In genomic region chr14:100222219-100223093, GRCh38 we compare ENCODE assay signal across 9 cellular contexts. TPM values are rescaled to one million over a fixed set of nuclear protein-coding genes. Genes with fewer than 3 reads are reported as not detected.
DNase-seq lines count a peak whose midpoint lies in the region; ATAC-seq and TF ChIP-seq lines count a peak whose summit lies in the region.
"Had no signal": no experiment of that assay in that cellular context is flagged by ENCODE, and none has a peak within 500 bp of the region (broad histone marks: within the 10 kb centered on the region; RNA-seq: fewer than 3 reads in every experiment).

No MANE protein-coding gene starts in this region.

- H3K9ac ChIP-seq in OCI-LY1 (ENCODE audit: low read length) = peak overlapping the region; percentile 43; the same call in 1 of the 2 replicates

- H3K27ac ChIP-seq in cardiac muscle cell = peak overlapping the region; percentile 13
- H3K27ac ChIP-seq in OCI-LY1 (ENCODE audit: low read depth, low read length, poor library complexity, severe bottlenecking) = no peak overlapping the region

- H3K27me3 ChIP-seq in cardiac muscle cell (no peaks in the 10 kb centered on the region), OCI-LY1 (ENCODE audit: insufficient read depth, low read length) (no peaks in the 10 kb centered on the region)

- TF ChIP-seq CTCF in cardiac muscle cell (IDR thresholded peaks at IDR 0.05; ENCODE audit: low read depth, low read length) = no peak
- TF ChIP-seq CTCF in OCI-LY1 (IDR thresholded peaks at IDR 0.05; ENCODE audit: low read length) = no peak

- no peaks in the 10 kb centered on the region for H3K36me3 ChIP-seq in cardiac muscle cell
- H3K36me3 ChIP-seq in OCI-LY1 (ENCODE audit: insufficient read depth, low read length) = no peaks in the 10 kb centered on the region

- ATAC-seq in Right ventricle myocardium superior (ENCODE audit: poor library complexity) = no peak

- peak overlapping the region; percentile 63 for H3K4me2 ChIP-seq in OCI-LY1 (ENCODE audit: low read length)

- H2AFZ ChIP-seq in OCI-LY1 (ENCODE audit: low read length) = no peak overlapping the region

- no peaks in the 10 kb centered on the region for H3K79me2 ChIP-seq in OCI-LY1 (ENCODE audit: insufficient read depth, low read length)

- H3K4me1 ChIP-seq in cardiac muscle cell (ENCODE audit: low read depth) = peaks cover 34% of the 10 kb centered on the region
- peaks cover 17% of the 10 kb centered on the region for H3K4me1 ChIP-seq in OCI-LY1 (ENCODE audit: insufficient read depth, low read length, severe bottlenecking)

- H3K9me3 ChIP-seq in cardiac muscle cell (ENCODE audit: low read depth) (no peaks in the 10 kb centered on the region), OCI-LY1 (ENCODE audit: low read length) (no peaks in the 10 kb centered on the region), iPS-18c (ENCODE audit: control insufficient read depth, insufficient read depth, low read length) (no peaks in the 10 kb centered on the region)

- no peaks in the 10 kb centered on the region for H3K9me2 ChIP-seq in OCI-LY1 (ENCODE audit: low read depth, low read length)

- H3K4me3 ChIP-seq in cardiac muscle cell (peak overlapping the region; percentile 11), OCI-LY1 (ENCODE audit: low read depth, low read length, poor library complexity, severe bottlenecking) (peak overlapping the region; percentile 57), iPS-18c (ENCODE audit: insufficient read depth, low read depth, low read length) (peak overlapping the region; percentile 50)
- H3K4me3 ChIP-seq: lung had no signal

- H3F3A ChIP-seq in OCI-LY1 (ENCODE audit: insufficient read depth, low read length) = no peaks in the 10 kb centered on the region; the same call in 1 of the 2 replicates

- H4K20me1 ChIP-seq in OCI-LY1 (ENCODE audit: insufficient read depth, low read length) = no peaks in the 10 kb centered on the region; the same call in 1 of the 2 replicates

- no peak for DNase-seq in cardiac muscle cell (ENCODE audit: low read depth in 1 of 2, low spot score in 1 of 2)
- DNase-seq in Right ventricle myocardium superior = no peak
- no peak for DNase-seq in HUDEP-2 (lab: John Stamatoyannopoulos, UW; ENCODE audit: unreplicated experiment in 76 of 76)
- DNase-seq in SW 1271 (lab: John Stamatoyannopoulos, UW) = no peak
- DNase-seq in globus pallidus (ENCODE audit: low spot score) = no peak
- no peak for DNase-seq in activated CD8-positive, alpha-beta memory T cell treated with anti-CD3 and anti-CD28 coated beads for 24 hours

- intact Hi-C loops in Right ventricle myocardium superior (cut with DNase I) = no loop called here

RNA-seq across cellular contexts. Expression of gene YY1, which starts 16.5 kb away (rescaled TPM):
- total RNA-seq in cardiac muscle cell (64.2 and 73.4 TPM in 2 replicates), Right ventricle myocardium superior (48.1 TPM)
- 27.0 and 28.6 TPM in 2 replicates for polyA plus RNA-seq in cardiac muscle cell
